ENCODE assay signal across 1 cellular context in genomic region chr4:2572076-2572475, GRCh38.
TF ChIP-seq lines count a peak whose summit lies in the region.

No MANE protein-coding gene starts in this region.

TF ChIP-seq in H1, 55 proteins besides CTCF, POLR2A, EP300 and RAD21 (continued from another document):
- TF ChIP-seq SP4 (IDR thresholded peaks at IDR 0.05; ENCODE audit: low read length) (no peak), CREB1 (IDR thresholded peaks at IDR 0.05) (no peak), TEAD4 (IDR thresholded peaks at IDR 0.05; ENCODE audit: low read depth, low read length) (no peak), SUZ12 (IDR thresholded peaks at IDR 0.05; ENCODE audit: low read length) (no peak), BRCA1 (IDR thresholded peaks at IDR 0.05; ENCODE audit: low read depth, low read length) (no peak), KDM5A (IDR thresholded peaks at IDR 0.05; ENCODE audit: low read length) (no peak), SP2 (IDR thresholded peaks at IDR 0.05; ENCODE audit: low read length) (no peak), KDM1A (IDR thresholded peaks at IDR 0.05; ENCODE audit: borderline replicate concordance, low read length) (no peak), SIRT6 (IDR thresholded peaks at IDR 0.05; ENCODE audit: low read length) (no peak), RNF2 (IDR thresholded peaks at IDR 0.05; ENCODE audit: borderline replicate concordance, low read depth, low read length, missing control alignments, poor library complexity, severe bottlenecking) (no peak), CEBPB (IDR thresholded peaks at IDR 0.05; ENCODE audit: low read depth, low read length) (no peak), RXRA (IDR thresholded peaks at IDR 0.05; ENCODE audit: insufficient read depth, low read depth, low read length) (no peak)
